22 cellular contexts compared by ENCODE assay signal in the genomic region with DNA sequence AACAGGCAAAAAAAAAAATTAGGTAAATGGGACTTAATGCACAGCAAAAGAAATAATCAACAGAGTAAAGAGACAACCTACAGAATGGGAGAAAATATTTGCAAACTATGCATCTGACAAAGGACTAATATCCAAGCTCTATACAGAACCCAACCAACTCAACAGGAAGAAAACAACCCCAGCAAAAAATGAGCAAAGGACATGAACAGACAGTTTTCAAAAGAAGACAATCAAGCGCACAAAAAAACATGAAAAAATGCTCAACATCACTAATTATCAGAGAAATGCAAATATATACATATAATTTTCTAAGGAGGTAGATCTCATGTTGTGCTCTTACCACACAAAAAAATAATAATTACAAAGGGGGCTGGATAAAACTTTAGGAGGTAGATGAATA. TPM values are rescaled to one million over a fixed set of nuclear protein-coding genes. Genes with fewer than 3 reads are reported as not detected.
A peak's percentile ranks its signal among the peaks of the same experiment; 100 is the strongest.
DNase-seq lines count a peak whose midpoint lies in the region; ATAC-seq and TF ChIP-seq lines count a peak whose summit lies in the region.
"Had no signal": no experiment of that assay in that cellular context is flagged by ENCODE, and none has a peak within 500 bp of the region (broad histone marks: within the 10 kb centered on the region; RNA-seq: fewer than 3 reads in every experiment).

No MANE protein-coding gene starts in this region.

- H3K36me3 ChIP-seq in left ventricle myocardium inferior (no peaks in the 10 kb centered on the region), heart left ventricle (no peaks in the 10 kb centered on the region)
- H3K36me3 ChIP-seq: BE2C; BLaER1 treated with 17β-estradiol and CSF1 and Interleukin-3, amounts not matched to agents 10 nM and 100 nM; HAP-1 had no signal

- TF ChIP-seq CTCF in left ventricle myocardium inferior (IDR thresholded peaks at IDR 0.05; ENCODE audit: borderline replicate concordance) (no peak), heart left ventricle (IDR thresholded peaks at IDR 0.05) (no peak)

- no peaks in the 10 kb centered on the region for H3K27me3 ChIP-seq in left ventricle myocardium inferior (ENCODE audit: low read depth)
- H3K27me3 ChIP-seq in heart left ventricle, result no peaks in the 10 kb centered on the region
- H3K27me3 ChIP-seq: BE2C; BLaER1 treated with 17β-estradiol and CSF1 and Interleukin-3, amounts not matched to agents 10 nM and 100 nM had no signal

- H3K4me1 ChIP-seq in left ventricle myocardium inferior, result peaks cover 19% of the 10 kb centered on the region
- peaks cover 0 to 22% (median 6%) of the 10 kb centered on the region in 12 donors for H3K4me1 ChIP-seq in heart left ventricle
- H3K4me1 ChIP-seq: A549, BE2C, HAP-1 had no signal

- H3K27ac ChIP-seq in left ventricle myocardium inferior (replicated peaks), result peak overlapping the region; percentile 69
- H3K27ac ChIP-seq in heart left ventricle, result no peak overlapping the region
- peak overlapping the region; percentile 49 for H3K27ac ChIP-seq in cingulate gyrus (ENCODE audit: low read depth, low read length)
- H3K27ac ChIP-seq in temporal lobe (ENCODE audit: low read depth, low read length), result peak overlapping the region; percentile 68
- H3K27ac ChIP-seq: A549; BLaER1 treated with 17β-estradiol and CSF1 and Interleukin-3, amounts not matched to agents 10 nM and 100 nM had no signal

- DNase-seq in left ventricle myocardium inferior, result no peak
- no peak for DNase-seq in heart left ventricle
- DNase-seq in activated T-cell treated with anti-CD3 and anti-CD28 coated beads, Interleukin-2, amount 50 U/mL, for 1 hour, result no peak
- DNase-seq in middle frontal gyrus (ENCODE audit: extremely low spot score, low spot score), result no peak
- DNase-seq: 8988T; ACHN; AML-193; BE2C; CD4-positive, alpha-beta T cell; CD8-positive, alpha-beta memory T cell; DMS 273 treated with DMSO at 0.1 percent for 48 hours; DMS79; EL; GDM1; GOT3; HFFc6 had no signal

- WGBS in heart left ventricle, 4 donors, result 97 to 100% (median 99%) methylated on average over 1 of the region's 1 CpG

- TF ChIP-seq POLR2A in heart left ventricle (IDR thresholded peaks at IDR 0.05), result no peak

- intact Hi-C loops in left ventricle myocardium inferior (cut with micrococcal nuclease) (no loop called here), heart left ventricle (cut with DNase I) (loop anchor here in 7 of 10 donors (5.0 to 10.0 kb wide), 7 partner anchors 90 to 480 kb away; no protein-coding TSS in a partner anchor)

- H3K4me3 ChIP-seq in left ventricle myocardium inferior (no peak overlapping the region), heart left ventricle (no peak overlapping the region)
- H3K4me3 ChIP-seq: A549; BLaER1 treated with 17β-estradiol and CSF1 and Interleukin-3, amounts not matched to agents 10 nM and 100 nM; GM12878; HAP-1 had no signal

- H3K9me3 ChIP-seq in left ventricle myocardium inferior (replicated peaks), result no peaks in the 10 kb centered on the region
- H3K9me3 ChIP-seq in heart left ventricle, result no peaks in the 10 kb centered on the region
- H3K9me3 ChIP-seq: A549, BE2C, HAP-1 had no signal

- ATAC-seq in heart left ventricle, result no peak
- ATAC-seq: A549, GM12878 had no signal

RNA-seq across cellular contexts. Expression of a gene that starts 36.5 kb away (rescaled TPM):
- total RNA-seq in left ventricle myocardium inferior (53.7 TPM), heart left ventricle (10 to 100 TPM; 42.3 to 89.6 (median 54.3) TPM), temporal lobe (115 TPM)
- 10 to 100 TPM; 26.2 to 65.2 TPM for polyA plus RNA-seq in heart left ventricle

Comparison
In these comparisons a context has a peak if more than half of its experiments do, and no peak if none do; other contexts are left out.
1. H3K27ac ChIP-seq: peak in left ventricle myocardium inferior (single experiment), cingulate gyrus (single experiment) and temporal lobe (single experiment); none in heart left ventricle (0 of 12).